12 cellular contexts compared by ENCODE assay signal in genomic region chr4:26281876-26282275, GRCh38.
"Had no signal": no experiment of that assay in that cellular context is flagged by ENCODE, and none has a peak within 500 bp of the region (broad histone marks: within the 10 kb centered on the region; RNA-seq: fewer than 3 reads in every experiment).

No MANE protein-coding gene starts in this region.

- H3K4me3 ChIP-seq: ascending aorta, coronary artery, transverse colon had no signal

- H3K9me3 ChIP-seq: ascending aorta, transverse colon had no signal

- H3K27ac ChIP-seq: ascending aorta, coronary artery, epithelial cell of prostate had no signal

- H3K4me1 ChIP-seq: ascending aorta, transverse colon had no signal

- H3K36me3 ChIP-seq: ascending aorta, transverse colon had no signal

- H3K27me3 ChIP-seq: ascending aorta, transverse colon had no signal

- DNase-seq: activated CD4-positive, alpha-beta T cell treated with anti-CD3 and anti-CD28 coated beads, Interleukin-2, amount 50 U/mL, for 4 hours; activated CD4-positive, CD25-positive, alpha-beta regulatory T cell treated with anti-CD3 and anti-CD28 coated beads, Interleukin-2, amount 50 U/mL, for 72 hours; activated gamma-delta T cell; activated T-cell treated with anti-CD3 and anti-CD28 coated beads, Interleukin-2, amount 50 U/mL, for 48 hours; effector memory CD4-positive, alpha-beta T cell; naive thymus-derived CD4-positive, alpha-beta T cell; posterior cingulate gyrus; right cardiac atrium; transverse colon had no signal
